8 cellular contexts compared by ENCODE assay signal in genomic region chr6:161748535-161749386, GRCh38.
DNase-seq lines count a peak whose midpoint lies in the region; ATAC-seq and TF ChIP-seq lines count a peak whose summit lies in the region.

No MANE protein-coding gene starts in this region.

- no peak overlapping the region for H3K18ac ChIP-seq in H9 (ENCODE audit: insufficient read length, low read depth, low read length)

- no peak overlapping the region for H3K56ac ChIP-seq in H9 (ENCODE audit: insufficient read length, low read depth, low read length)

- POLR2A ChIA-PET in CD4-positive, alpha-beta memory T cell (lab: Charles Lee; ENCODE audit: partially characterized antibody) = no interaction called here

- no peak overlapping the region for H3K9ac ChIP-seq in H9 (ENCODE audit: extremely low read depth, insufficient read length, low read length)

- CTCF ChIA-PET in CD4-positive, alpha-beta memory T cell (lab: Charles Lee; ENCODE audit: partially characterized antibody) = no interaction called here

- no peak overlapping the region for H2AFZ ChIP-seq in H9 (ENCODE audit: low read length)

- no peak overlapping the region for H4K5ac ChIP-seq in H9 (ENCODE audit: insufficient read length, low read depth, low read length)

- H3K4me2 ChIP-seq in H9 (ENCODE audit: insufficient read depth, insufficient read length, low read length) = no peak overlapping the region

- H3K27ac Mint-ChIP-seq in H9 = no peak overlapping the region
- H3K27ac Mint-ChIP-seq in CD4-positive, alpha-beta memory T cell = peak overlapping the region in 1 of 7 donors; percentile 22

- no peaks in the 10 kb centered on the region for H3K9me3 ChIP-seq in H9 (ENCODE audit: control insufficient read depth, low read depth, low read length)
- no peaks in the 10 kb centered on the region for H3K9me3 ChIP-seq in right cardiac atrium (ENCODE audit: control insufficient read depth, low read length)
- H3K9me3 ChIP-seq in CD4-positive, alpha-beta memory T cell (ENCODE audit: control insufficient read depth in 1 of 2, low read length in 2 of 2) = no peaks in the 10 kb centered on the region

- no peak overlapping the region for H2BK5ac ChIP-seq in H9 (ENCODE audit: insufficient read length, low read length)

- no peaks in the 10 kb centered on the region for H4K20me1 ChIP-seq in H9 (ENCODE audit: control insufficient read depth, insufficient read depth, insufficient read length)

- H3K4me3 Mint-ChIP-seq in H9 = no peak overlapping the region
- no peak overlapping the region for H3K4me3 Mint-ChIP-seq in CD4-positive, alpha-beta memory T cell

- no peaks in the 10 kb centered on the region for H3K27me3 ChIP-seq in H9 (ENCODE audit: insufficient read depth, low read length)
- H3K27me3 ChIP-seq in right cardiac atrium (ENCODE audit: control insufficient read depth, insufficient read depth) = no peaks in the 10 kb centered on the region
- H3K27me3 ChIP-seq in CD4-positive, alpha-beta memory T cell (ENCODE audit: insufficient read depth, low read length) = no peaks in the 10 kb centered on the region

- intact Hi-C loops in right cardiac atrium (cut with DNase I) = no loop called here
- intact Hi-C loops in CD4-positive, alpha-beta memory T cell (cut with micrococcal nuclease) = no loop called here

- H3K4me3 ChIP-seq in right cardiac atrium (ENCODE audit: low read length) = no peak overlapping the region
- H3K4me3 ChIP-seq in CD4-positive, alpha-beta memory T cell (ENCODE audit: low read length in 2 of 2) = no peak overlapping the region

- H3K36me3 Mint-ChIP-seq in H9 (ENCODE audit: insufficient read depth in 1 of 3, low read depth in 3 of 3) = no peaks in the 10 kb centered on the region
- no peaks in the 10 kb centered on the region for H3K36me3 Mint-ChIP-seq in CD4-positive, alpha-beta memory T cell

- H3T11ph ChIP-seq in H9 (ENCODE audit: low read length) = no peak overlapping the region

- no peak overlapping the region for H3K14ac ChIP-seq in H9 (ENCODE audit: insufficient read depth, low read length)

- H3K23me2 ChIP-seq in H9 (ENCODE audit: insufficient read length, low read depth, low read length, poor library complexity, severe bottlenecking) = no peaks in the 10 kb centered on the region

- no peak overlapping the region for H4K8ac ChIP-seq in H9 (replicated peaks; ENCODE audit: insufficient read length, low read depth, low read length)

- no peak overlapping the region for H4K91ac ChIP-seq in H9 (ENCODE audit: insufficient read length, low read depth, low read length)

- no peak overlapping the region for H3K4ac ChIP-seq in H9 (ENCODE audit: low read depth, low read length)

- H3K36me3 ChIP-seq in CD4-positive, alpha-beta memory T cell (ENCODE audit: insufficient read depth, low read length) = no peaks in the 10 kb centered on the region

- ATAC-seq in right cardiac atrium (peak in 1 of 2 donors; percentile 54), HG03457 (IDR thresholded peaks at IDR 0.05; ENCODE audit: unreplicated experiment) (no peak)

- no peaks in the 10 kb centered on the region for H3K9me3 Mint-ChIP-seq in H9
- no peaks in the 10 kb centered on the region for H3K9me3 Mint-ChIP-seq in CD4-positive, alpha-beta memory T cell

- DNase-seq in CD1c-positive myeloid dendritic cell (ENCODE audit: extremely low spot score) (peak; percentile 4), H9 (peak; percentile 89), SK-N-DZ (ENCODE audit: low spot score) (peak; percentile 78), right cardiac atrium (peak; percentile 47 to 79 (median 70)), HCEC 1CT (no peak)
- DNase-seq in stimulated activated CD4-positive, alpha-beta T cell treated with anti-CD3 and anti-CD28 coated beads, Interleukin-4, amount 100 ng/mL, for 1 hour = peak; percentile 5
- no peak for DNase-seq in CD4-positive, alpha-beta memory T cell

- peaks cover 13 to 14% of the 10 kb centered on the region in 2 experiments for H3K4me1 Mint-ChIP-seq in H9
- no peaks in the 10 kb centered on the region for H3K4me1 Mint-ChIP-seq in CD4-positive, alpha-beta memory T cell

- no peak overlapping the region for H2AK5ac ChIP-seq in H9 (ENCODE audit: insufficient read length, low read length)

- no peak overlapping the region for H2BK120ac ChIP-seq in H9 (ENCODE audit: low read depth, low read length, poor library complexity, severe bottlenecking)

- H3K79me1 ChIP-seq in H9 (ENCODE audit: insufficient read depth, low read depth, low read length, poor library complexity, severe bottlenecking) = no peaks in the 10 kb centered on the region

- H3K79me2 ChIP-seq in H9 (ENCODE audit: insufficient read depth, low read length) = no peaks in the 10 kb centered on the region

- no peak overlapping the region for H2BK20ac ChIP-seq in H9 (ENCODE audit: low read depth, low read length, poor library complexity, severe bottlenecking)

- peak; percentile 87 for TF ChIP-seq CTCF in H9 (conservative IDR thresholded peaks at IDR 0.05)

- H3K27me3 Mint-ChIP-seq in H9 (ENCODE audit: low read depth) = no peaks in the 10 kb centered on the region; the same call in 1 of the 2 replicates
- peaks cover 0 to 4% of the 10 kb centered on the region in 2 donors for H3K27me3 Mint-ChIP-seq in CD4-positive, alpha-beta memory T cell

- H2BK15ac ChIP-seq in H9 (ENCODE audit: low read depth, low read length) = no peak overlapping the region

- H3K4me1 ChIP-seq in H9 (ENCODE audit: insufficient read depth, low read length) = no peaks in the 10 kb centered on the region
- H3K4me1 ChIP-seq in right cardiac atrium (ENCODE audit: control insufficient read depth, insufficient read depth, low read length) = no peaks in the 10 kb centered on the region
- no peaks in the 10 kb centered on the region for H3K4me1 ChIP-seq in CD4-positive, alpha-beta memory T cell (ENCODE audit: insufficient read depth, low read length)

- H2BK12ac ChIP-seq in H9 (ENCODE audit: insufficient read length, low read depth, low read length) = no peak overlapping the region

- WGBS in H9 (ENCODE audit: extremely low coverage, insufficient read length, low lambda C conversion rate) = no CpG with 5 or more reads among the region's 18 CpGs
- 60% methylated on average over 18 of the region's 18 CpGs for WGBS in right cardiac atrium

- H3K27ac ChIP-seq in H9 (ENCODE audit: insufficient read length, low read depth, low read length) = no peak overlapping the region
- no peak overlapping the region for H3K27ac ChIP-seq in right cardiac atrium (ENCODE audit: low read length)
- no peak overlapping the region for H3K27ac ChIP-seq in CD4-positive, alpha-beta memory T cell (ENCODE audit: low read depth, low read length)

- H3K23ac ChIP-seq in H9 (ENCODE audit: insufficient read length, low read depth, low read length) = no peak overlapping the region

Comparison
In these comparisons a context has a peak if more than half of its experiments do, and no peak if none do; other contexts are left out.
1. DNase-seq: peak in CD1c-positive myeloid dendritic cell (single experiment), H9 (single experiment), SK-N-DZ (single experiment), right cardiac atrium (3 of 3) and stimulated activated CD4-positive, alpha-beta T cell treated with anti-CD3 and anti-CD28 coated beads, Interleukin-4, amount 100 ng/mL, for 1 hour (single experiment); none in CD4-positive, alpha-beta memory T cell (0 of 5) and HCEC 1CT (single experiment).